In genomic region chr13:72004975-72005374, GRCh38 we compare ENCODE assay signal across 20 cellular contexts.
DNase-seq lines count a peak whose midpoint lies in the region; ATAC-seq and TF ChIP-seq lines count a peak whose summit lies in the region.
"Had no signal": no experiment of that assay in that cellular context is flagged by ENCODE, and none has a peak within 500 bp of the region (broad histone marks: within the 10 kb centered on the region; RNA-seq: fewer than 3 reads in every experiment).

No MANE protein-coding gene starts in this region.

- DNase-seq in BJ (ENCODE audit: low read depth) (peak; percentile 20), M059J (ENCODE audit: low read depth) (peak; percentile 9), choroid plexus epithelial cell (ENCODE audit: low read depth) (peak; percentile 47), neuronal stem cell (ENCODE audit: low spot score) (peak; percentile 8), omental fat pad (ENCODE audit: low spot score) (no peak)
- DNase-seq in activated CD4-positive, CD25-positive, alpha-beta regulatory T cell treated with anti-CD3 and anti-CD28 coated beads, Interleukin-2, amount 50 U/mL, for 72 hours, result no peak
- DNase-seq: activated CD4-positive, alpha-beta T cell treated with anti-CD3 and anti-CD28 coated beads, Interleukin-2, amount 50 U/mL, for 4 hours; activated naive CD8-positive, alpha-beta T cell treated with anti-CD3 and anti-CD28 coated beads for 36 hours; colonic mucosa; esophagus squamous epithelium; head of caudate nucleus; IMR-90; NCI-H1105 treated with DMSO at 0.1 percent for 48 hours; NCI-H2029; NCI-H345; NCI-H774; stimulated activated CD4-positive, alpha-beta T cell treated with anti-CD3 and anti-CD28 coated beads, Interleukin-2, amount 100 ng/mL, for 24 hours; substantia nigra had no signal

- no peak overlapping the region for H4K91ac ChIP-seq in neuronal stem cell (ENCODE audit: low read depth, low read length, poor library complexity)

- no peak overlapping the region for H3K14ac ChIP-seq in neuronal stem cell (ENCODE audit: low read length)

- no peak overlapping the region for H3K18ac ChIP-seq in neuronal stem cell (ENCODE audit: low read length)

- no peak overlapping the region for H2BK15ac ChIP-seq in neuronal stem cell (ENCODE audit: low read length)

- H3K4ac ChIP-seq in neuronal stem cell (ENCODE audit: low read length), result no peak overlapping the region

- no peak for TF ChIP-seq CTCF in BJ (IDR thresholded peaks at IDR 0.05; ENCODE audit: insufficient read depth, low read depth, low read length)
- TF ChIP-seq CTCF in choroid plexus epithelial cell (conservative IDR thresholded peaks at IDR 0.05; ENCODE audit: low read depth, low read length), result no peak
- no peak for TF ChIP-seq CTCF in omental fat pad (IDR thresholded peaks at IDR 0.05)

- no peak overlapping the region for H3K9ac ChIP-seq in neuronal stem cell (ENCODE audit: low read depth, low read length, poor library complexity)

- no peak overlapping the region for H3K4me2 ChIP-seq in neuronal stem cell (ENCODE audit: insufficient read depth, low read length, poor library complexity, severe bottlenecking)

- no peak overlapping the region for H3K27ac ChIP-seq in neuronal stem cell (replicated peaks; ENCODE audit: low read length)
- H3K27ac ChIP-seq: colonic mucosa, esophagus squamous epithelium, skin epidermis had no signal

- ATAC-seq in omental fat pad (ENCODE audit: low FRiP score) (no peak), HG02763 (IDR thresholded peaks at IDR 0.05; ENCODE audit: unreplicated experiment) (no peak)

- no peak overlapping the region for H2BK120ac ChIP-seq in neuronal stem cell (ENCODE audit: low read depth, low read length)

- H3K36me3 ChIP-seq in BJ (ENCODE audit: control insufficient read depth, insufficient read depth, low read length), result no peaks in the 10 kb centered on the region
- H3K36me3 ChIP-seq in neuronal stem cell (replicated peaks in 1 of 2; ENCODE audit: control insufficient read depth in 2 of 2, insufficient read depth in 2 of 2, low read length in 2 of 2), result no peaks in the 10 kb centered on the region
- H3K36me3 ChIP-seq: colonic mucosa, esophagus squamous epithelium had no signal

- CTCF ChIA-PET in BJ (lab: Yijun Ruan, JAX), result no interaction called here

- H4K8ac ChIP-seq in neuronal stem cell (ENCODE audit: low read depth, low read length), result no peak overlapping the region

- H2AFZ ChIP-seq in neuronal stem cell (ENCODE audit: low read length), result peak overlapping the region; percentile 31

- no peaks in the 10 kb centered on the region for H3K9me3 ChIP-seq in neuronal stem cell (replicated peaks in 1 of 2; ENCODE audit: control insufficient read depth in 2 of 2, insufficient read depth in 1 of 2, low read depth in 1 of 2, low read length in 2 of 2)
- H3K9me3 ChIP-seq: colonic mucosa, esophagus squamous epithelium had no signal

- H3K27me3 ChIP-seq in BJ (ENCODE audit: control insufficient read depth, insufficient read depth, low read length) (no peaks in the 10 kb centered on the region), neuronal stem cell (ENCODE audit: control insufficient read depth in 3 of 3, insufficient read depth in 3 of 3, low read depth in 1 of 3, low read length in 3 of 3) (no peaks in the 10 kb centered on the region)
- H3K27me3 ChIP-seq: colonic mucosa, esophagus squamous epithelium had no signal

- no CpG with 5 or more reads among the region's 4 CpGs for WGBS in neuronal stem cell (ENCODE audit: extremely low coverage in 2 of 2, insufficient read length in 2 of 2, insufficient replicate concordance in 1 of 2), 2 donors

- H3K23ac ChIP-seq in neuronal stem cell (ENCODE audit: low read depth, low read length, poor library complexity), result no peak overlapping the region

- no peak overlapping the region for H2BK5ac ChIP-seq in neuronal stem cell (ENCODE audit: low read length)

- H3K79me1 ChIP-seq in neuronal stem cell (ENCODE audit: low read depth, low read length), result no peaks in the 10 kb centered on the region

- H2AK5ac ChIP-seq in neuronal stem cell (ENCODE audit: low read depth, low read length), result no peak overlapping the region

- POLR2A ChIA-PET in BJ (lab: Charles Lee), result no interaction called here

- H3K4me1 ChIP-seq in neuronal stem cell (ENCODE audit: control insufficient read depth in 2 of 2, insufficient read depth in 1 of 2, low read depth in 1 of 2, low read length in 2 of 2), result no peaks in the 10 kb centered on the region
- H3K4me1 ChIP-seq: colonic mucosa, esophagus squamous epithelium had no signal

- H2BK12ac ChIP-seq in neuronal stem cell (ENCODE audit: low read length), result no peak overlapping the region

- H3K4me3 ChIP-seq in BJ (ENCODE audit: low read depth, low read length), result no peak overlapping the region
- no peak overlapping the region for H3K4me3 ChIP-seq in choroid plexus epithelial cell (ENCODE audit: low read depth, low read length)
- H3K4me3 ChIP-seq in neuronal stem cell (ENCODE audit: low read length in 2 of 2), result no peak overlapping the region
- H3K4me3 ChIP-seq: colonic mucosa, esophagus squamous epithelium, skin epidermis had no signal

Comparison
In these comparisons a context has a peak if more than half of its experiments do, and no peak if none do; other contexts are left out.
1. DNase-seq: peak in BJ (single experiment), M059J (single experiment), choroid plexus epithelial cell (single experiment) and neuronal stem cell (single experiment); none in activated CD4-positive, CD25-positive, alpha-beta regulatory T cell treated with anti-CD3 and anti-CD28 coated beads, Interleukin-2, amount 50 U/mL, for 72 hours (single experiment) and omental fat pad (single experiment).